Comparison of ENCODE assay signal across 27 cellular contexts in genomic region chr14:39040529-39040928, GRCh38.
"Had no signal": no experiment of that assay in that cellular context is flagged by ENCODE, and none has a peak within 500 bp of the region (broad histone marks: within the 10 kb centered on the region; RNA-seq: fewer than 3 reads in every experiment).

No MANE protein-coding gene starts in this region.

- H3K27me3 ChIP-seq: stomach, suprapubic skin, testis, thyroid gland, tibial artery, tibial nerve, transverse colon, upper lobe of left lung, upper lobe of right lung, uterus, vagina had no signal

- H3K9me3 ChIP-seq: stomach, suprapubic skin, testis, thoracic aorta, thyroid gland, tibial artery, tibial nerve, transverse colon, upper lobe of left lung, upper lobe of right lung, uterus, vagina had no signal

- FAIRE-seq: urothelium cell line had no signal

- H3K4me1 ChIP-seq: stomach, suprapubic skin, testis, thyroid gland, tibial artery, tibial nerve, transverse colon, upper lobe of left lung, upper lobe of right lung, uterus, vagina had no signal

- H3K36me3 ChIP-seq: uterus had no signal

- ATAC-seq: stimulated activated effector memory CD8-positive, alpha-beta T cell treated with anti-CD3 and anti-CD28 coated beads, Interleukin-12 subunit alpha, Interleukin-12 subunit beta, amount 100 ng/mL, for 72 hours; stimulated activated memory B cell treated with anti-CD40 and anti-IgM and Interleukin-4, amounts not matched to agents 10 μg/mL and 1 μg/mL and 100 μg/mL, for 72 hours; stimulated activated naive B cell treated with anti-CD40 and anti-IgM and Interleukin-4, amounts not matched to agents 10 μg/mL and 1 μg/mL and 100 μg/mL, for 72 hours; stimulated activated naive CD8-positive, alpha-beta T cell treated with anti-CD3 and anti-CD28 coated beads, Interleukin-15, amount 100 ng/mL, for 72 hours; stimulated activated naive CD8-positive, alpha-beta T cell treated with anti-CD3 and anti-CD28 coated beads, Interleukin-15, Interleukin-2, amounts not matched to agents 100 U/mL and 50 U/mL, for 24 hours; upper lobe of right lung had no signal

- H3K4me3 ChIP-seq: stomach, suprapubic skin, testis, thoracic aorta, thyroid gland, tibial artery, tibial nerve, transverse colon, upper lobe of left lung, upper lobe of right lung, uterus, vagina had no signal

- H3K27ac ChIP-seq: stomach, suprapubic skin, testis, thoracic aorta, thyroid gland, tibial artery, tibial nerve, transverse colon, upper lobe of left lung, upper lobe of right lung, uterus, vagina had no signal

- DNase-seq: stimulated activated CD4-positive, alpha-beta T cell treated with anti-CD3 and anti-CD28 coated beads, Interleukin-2, amount 100 ng/mL, for 48 hours; stimulated activated CD4-positive, alpha-beta T cell treated with anti-CD3 and anti-CD28 coated beads, Interleukin-4, amount 100 ng/mL, for 1 hour; stimulated activated CD4-positive, alpha-beta T cell treated with anti-CD3 and anti-CD28 coated beads, Interleukin-4, amount 100 ng/mL, for 24 hours; stimulated activated CD4-positive, alpha-beta T cell treated with anti-CD3 and anti-CD28 coated beads, Interleukin-4, amount 100 ng/mL, for 4 hours; stimulated activated CD8-positive, alpha-beta memory T cell treated with anti-CD3 and anti-CD28 coated beads, Interleukin-4, amount 100 ng/mL, for 48 hours; stimulated activated naive B cell treated with anti-CD40 and anti-IgM and Interleukin-4, amounts not matched to agents 10 μg/mL and 1 μg/mL and 100 μg/mL, for 72 hours; stimulated activated naive CD4-positive, alpha-beta T cell; stimulated activated naive CD4-positive, alpha-beta T cell treated with Interleukin-2 at 50 U/mL for 16 hours; stimulated activated naive CD8-positive, alpha-beta T cell treated with anti-CD3 and anti-CD28 coated beads, Interleukin-15, amount 100 ng/mL, for 72 hours; stimulated activated naive CD8-positive, alpha-beta T cell treated with anti-CD3 and anti-CD28 coated beads, Interleukin-15, Interleukin-2, amounts not matched to agents 100 U/mL and 50 U/mL, for 24 hours; stomach; substantia nigra; testis; thyroid gland; tibial artery; transverse colon; trophoblast cell; upper lobe of left lung; upper lobe of right lung; uterus had no signal
